Comparison of ENCODE assay signal across 7 cellular contexts in genomic region chr15:22577828-22578227, GRCh38.
DNase-seq lines count a peak whose midpoint lies in the region; ATAC-seq and TF ChIP-seq lines count a peak whose summit lies in the region.
"Not testable (repeated sequence)": the region's sequence is repeated elsewhere in the genome, so short reads cannot be mapped to it uniquely, and the experiment has no call there.

No MANE protein-coding gene starts in this region.

- H3K9me3 ChIP-seq in PC-3 (ENCODE audit: low read length) = not testable (repeated sequence)

- not testable (repeated sequence) for H3F3A ChIP-seq in PC-3 (ENCODE audit: low read length, unreplicated experiment)

- POLR2A ChIA-PET in PC-3 (lab: Charles Lee; ENCODE audit: unreplicated experiment); activated CD8-positive, alpha-beta T cell treated with anti-CD3 and anti-CD28 coated beads for 36 hours (lab: Charles Lee): not testable (repeated sequence)

- not testable (repeated sequence) for DNase-seq in PC-3; activated CD8-positive, alpha-beta T cell treated with anti-CD3 and anti-CD28 coated beads for 36 hours; activated T-cell treated with anti-CD3 and anti-CD28 coated beads, Interleukin-2, amount 50 U/mL, for 4 hours; activated naive CD8-positive, alpha-beta T cell treated with anti-CD3 and anti-CD28 coated beads, Interleukin-2, amount 50 U/mL, for 24 hours; stimulated activated effector memory CD8-positive, alpha-beta T cell treated with anti-CD3 and anti-CD28 coated beads, Interleukin-12 subunit alpha, Interleukin-12 subunit beta, amount 100 ng/mL, for 72 hours (ENCODE audit: low spot score in 2 of 2); stimulated activated naive CD8-positive, alpha-beta T cell treated with anti-CD3 and anti-CD28 coated beads, Interleukin-15, amount 100 ng/mL, for 72 hours

- not testable (repeated sequence) for TF ChIP-seq CTCF in PC-3 (conservative IDR thresholded peaks at IDR 0.05; ENCODE audit: low read depth, low read length); activated CD8-positive, alpha-beta T cell treated with anti-CD3 and anti-CD28 coated beads for 36 hours (IDR thresholded peaks at IDR 0.05)

- not testable (repeated sequence) for H2AFZ ChIP-seq in PC-3 (ENCODE audit: low read length)

- ATAC-seq in PC-3 = peak; percentile 45
- ATAC-seq in activated CD8-positive, alpha-beta T cell treated with anti-CD3 and anti-CD28 coated beads for 36 hours = peak; percentile 49
- peak; percentile 41 to 43 for ATAC-seq in activated T-cell treated with anti-CD3 and anti-CD28 coated beads, Interleukin-2, amount 50 U/mL, for 4 hours
- peak; percentile 70 for ATAC-seq in activated T-helper 17 cell treated with anti-CD3 and anti-CD28 coated beads, Interleukin-2, amount 50 U/mL, for 72 hours (replicated peaks)
- peak; percentile 76 for ATAC-seq in activated naive CD8-positive, alpha-beta T cell treated with anti-CD3 and anti-CD28 coated beads, Interleukin-2, amount 50 U/mL, for 24 hours
- ATAC-seq in stimulated activated effector memory CD8-positive, alpha-beta T cell treated with anti-CD3 and anti-CD28 coated beads, Interleukin-12 subunit alpha, Interleukin-12 subunit beta, amount 100 ng/mL, for 72 hours = peak; percentile 87
- peak; percentile 85 for ATAC-seq in stimulated activated naive CD8-positive, alpha-beta T cell treated with anti-CD3 and anti-CD28 coated beads, Interleukin-15, amount 100 ng/mL, for 72 hours

- intact Hi-C loops in PC-3 (cut with micrococcal nuclease); activated CD8-positive, alpha-beta T cell treated with anti-CD3 and anti-CD28 coated beads for 36 hours (cut with micrococcal nuclease): not testable (repeated sequence)

- H3K27me3 Mint-ChIP-seq in activated CD8-positive, alpha-beta T cell treated with anti-CD3 and anti-CD28 coated beads for 36 hours; activated T-cell treated with anti-CD3 and anti-CD28 coated beads, Interleukin-2, amount 50 U/mL, for 4 hours (ENCODE audit: low read depth); activated T-helper 17 cell treated with anti-CD3 and anti-CD28 coated beads, Interleukin-2, amount 50 U/mL, for 72 hours; activated naive CD8-positive, alpha-beta T cell treated with anti-CD3 and anti-CD28 coated beads, Interleukin-2, amount 50 U/mL, for 24 hours; stimulated activated naive CD8-positive, alpha-beta T cell treated with anti-CD3 and anti-CD28 coated beads, Interleukin-15, amount 100 ng/mL, for 72 hours: not testable (repeated sequence)

- H3K36me3 ChIP-seq in PC-3 (ENCODE audit: low read depth, low read length) = not testable (repeated sequence)

- H3K4me2 ChIP-seq in PC-3 (ENCODE audit: low read length) = not testable (repeated sequence)

- not testable (repeated sequence) for H3K4me1 ChIP-seq in PC-3 (ENCODE audit: insufficient read depth, low read length)

- H3K36me3 Mint-ChIP-seq in activated CD8-positive, alpha-beta T cell treated with anti-CD3 and anti-CD28 coated beads for 36 hours (ENCODE audit: low read depth); activated T-cell treated with anti-CD3 and anti-CD28 coated beads, Interleukin-2, amount 50 U/mL, for 4 hours (ENCODE audit: insufficient read depth); activated T-helper 17 cell treated with anti-CD3 and anti-CD28 coated beads, Interleukin-2, amount 50 U/mL, for 72 hours (ENCODE audit: low read depth); activated naive CD8-positive, alpha-beta T cell treated with anti-CD3 and anti-CD28 coated beads, Interleukin-2, amount 50 U/mL, for 24 hours (ENCODE audit: low read depth); stimulated activated effector memory CD8-positive, alpha-beta T cell treated with anti-CD3 and anti-CD28 coated beads, Interleukin-12 subunit alpha, Interleukin-12 subunit beta, amount 100 ng/mL, for 72 hours: not testable (repeated sequence)

- H3K27ac ChIP-seq in PC-3 (ENCODE audit: low read length) = not testable (repeated sequence)

- H3K79me2 ChIP-seq in PC-3 (ENCODE audit: low read length) = not testable (repeated sequence)

- not testable (repeated sequence) for H3K9me3 Mint-ChIP-seq in activated CD8-positive, alpha-beta T cell treated with anti-CD3 and anti-CD28 coated beads for 36 hours; activated T-cell treated with anti-CD3 and anti-CD28 coated beads, Interleukin-2, amount 50 U/mL, for 4 hours; activated T-helper 17 cell treated with anti-CD3 and anti-CD28 coated beads, Interleukin-2, amount 50 U/mL, for 72 hours; activated naive CD8-positive, alpha-beta T cell treated with anti-CD3 and anti-CD28 coated beads, Interleukin-2, amount 50 U/mL, for 24 hours; stimulated activated effector memory CD8-positive, alpha-beta T cell treated with anti-CD3 and anti-CD28 coated beads, Interleukin-12 subunit alpha, Interleukin-12 subunit beta, amount 100 ng/mL, for 72 hours; stimulated activated naive CD8-positive, alpha-beta T cell treated with anti-CD3 and anti-CD28 coated beads, Interleukin-15, amount 100 ng/mL, for 72 hours

- H3K9me2 ChIP-seq in PC-3 (replicated peaks; ENCODE audit: low read length) = not testable (repeated sequence)

- not testable (repeated sequence) for H3K9ac ChIP-seq in PC-3 (ENCODE audit: low read length)

- H3K4me1 Mint-ChIP-seq in activated CD8-positive, alpha-beta T cell treated with anti-CD3 and anti-CD28 coated beads for 36 hours (ENCODE audit: low read depth); activated T-cell treated with anti-CD3 and anti-CD28 coated beads, Interleukin-2, amount 50 U/mL, for 4 hours (ENCODE audit: low read depth); activated T-helper 17 cell treated with anti-CD3 and anti-CD28 coated beads, Interleukin-2, amount 50 U/mL, for 72 hours; activated naive CD8-positive, alpha-beta T cell treated with anti-CD3 and anti-CD28 coated beads, Interleukin-2, amount 50 U/mL, for 24 hours; stimulated activated effector memory CD8-positive, alpha-beta T cell treated with anti-CD3 and anti-CD28 coated beads, Interleukin-12 subunit alpha, Interleukin-12 subunit beta, amount 100 ng/mL, for 72 hours; stimulated activated naive CD8-positive, alpha-beta T cell treated with anti-CD3 and anti-CD28 coated beads, Interleukin-15, amount 100 ng/mL, for 72 hours: not testable (repeated sequence)

- H4K20me1 ChIP-seq in PC-3 (ENCODE audit: low read length) = not testable (repeated sequence)

- H3K27me3 ChIP-seq in PC-3 (ENCODE audit: low read length) = not testable (repeated sequence)

- not testable (repeated sequence) for H3K4me3 Mint-ChIP-seq in activated CD8-positive, alpha-beta T cell treated with anti-CD3 and anti-CD28 coated beads for 36 hours; activated T-cell treated with anti-CD3 and anti-CD28 coated beads, Interleukin-2, amount 50 U/mL, for 4 hours; activated T-helper 17 cell treated with anti-CD3 and anti-CD28 coated beads, Interleukin-2, amount 50 U/mL, for 72 hours; activated naive CD8-positive, alpha-beta T cell treated with anti-CD3 and anti-CD28 coated beads, Interleukin-2, amount 50 U/mL, for 24 hours; stimulated activated effector memory CD8-positive, alpha-beta T cell treated with anti-CD3 and anti-CD28 coated beads, Interleukin-12 subunit alpha, Interleukin-12 subunit beta, amount 100 ng/mL, for 72 hours; stimulated activated naive CD8-positive, alpha-beta T cell treated with anti-CD3 and anti-CD28 coated beads, Interleukin-15, amount 100 ng/mL, for 72 hours

- CTCF ChIA-PET in PC-3 (lab: Charles Lee); activated CD8-positive, alpha-beta T cell treated with anti-CD3 and anti-CD28 coated beads for 36 hours (lab: Charles Lee): not testable (repeated sequence)

- not testable (repeated sequence) for H3K27ac Mint-ChIP-seq in activated CD8-positive, alpha-beta T cell treated with anti-CD3 and anti-CD28 coated beads for 36 hours; activated T-helper 17 cell treated with anti-CD3 and anti-CD28 coated beads, Interleukin-2, amount 50 U/mL, for 72 hours; activated naive CD8-positive, alpha-beta T cell treated with anti-CD3 and anti-CD28 coated beads, Interleukin-2, amount 50 U/mL, for 24 hours; stimulated activated effector memory CD8-positive, alpha-beta T cell treated with anti-CD3 and anti-CD28 coated beads, Interleukin-12 subunit alpha, Interleukin-12 subunit beta, amount 100 ng/mL, for 72 hours; stimulated activated naive CD8-positive, alpha-beta T cell treated with anti-CD3 and anti-CD28 coated beads, Interleukin-15, amount 100 ng/mL, for 72 hours

- H3K4me3 ChIP-seq in PC-3 (ENCODE audit: low read length) = not testable (repeated sequence)

- BruUV-seq in PC-3 (replicated peaks; lab: Mats Ljungman, UMichigan) = not testable (repeated sequence)
